ENCODE assay signal across 36 cellular contexts in genomic region chr12:130696377-130696776, GRCh38. TPM values are rescaled to one million over a fixed set of nuclear protein-coding genes. Genes with fewer than 3 reads are reported as not detected.
"Had no signal": no experiment of that assay in that cellular context is flagged by ENCODE, and none has a peak within 500 bp of the region (broad histone marks: within the 10 kb centered on the region; RNA-seq: fewer than 3 reads in every experiment).

No MANE protein-coding gene starts in this region.

- H3K36me3 ChIP-seq: adrenal gland, brain microvascular endothelial cell, breast epithelium had no signal

- FAIRE-seq: astrocyte, TTC549 had no signal

- H3K4me3 ChIP-seq: adrenal gland, body of pancreas, breast epithelium had no signal

- H3K27me3 ChIP-seq: adrenal gland, body of pancreas, brain microvascular endothelial cell, breast epithelium had no signal

- DNase-seq: activated B cell treated with CpG ODN at 0.5 μM for 24 hours; activated CD4-positive, alpha-beta memory T cell treated with anti-CD3 and anti-CD28 coated beads for 36 hours; activated CD4-positive, alpha-beta T cell treated with anti-CD3 and anti-CD28 coated beads for 4 hours; activated CD4-positive, alpha-beta T cell treated with anti-CD3 and anti-CD28 coated beads, Interleukin-2, amount 10 ng/mL, durations not matched to agents 24 days and 14 days; activated CD4-positive, alpha-beta T cell treated with anti-CD3 and anti-CD28 coated beads, Interleukin-2, amount 50 U/mL, for 1 hour; activated CD4-positive, alpha-beta T cell treated with anti-CD3 and anti-CD28 coated beads, Interleukin-2, amount 50 U/mL, for 4 hours; activated CD4-positive, CD25-positive, alpha-beta regulatory T cell treated with anti-CD3 and anti-CD28 coated beads, Interleukin-2, amount 50 U/mL, for 72 hours; activated CD8-positive, alpha-beta memory T cell treated with anti-CD3 and anti-CD28 coated beads, Interleukin-2, amount 50 U/mL, for 4 hours; activated CD8-positive, alpha-beta T cell treated with anti-CD3 and anti-CD28 coated beads for 36 hours; activated effector memory CD4-positive, alpha-beta T cell treated with anti-CD3 and anti-CD28 coated beads, Interleukin-2, amount 50 U/mL, for 16 hours; activated gamma-delta T cell treated with Interleukin-2 at 50 U/mL for 16 hours; activated naive CD4-positive, alpha-beta T cell; activated naive CD4-positive, alpha-beta T cell treated with anti-CD3 and anti-CD28 coated beads for 36 hours; activated naive CD4-positive, alpha-beta T cell treated with anti-CD3 and anti-CD28 coated beads, Interleukin-2, amount 50 U/mL, for 16 hours; activated naive CD8-positive, alpha-beta T cell treated with anti-CD3 and anti-CD28 coated beads for 36 hours; activated T-cell treated with anti-CD3 and anti-CD28 coated beads for 4 hours; activated T-cell treated with anti-CD3 and anti-CD28 coated beads, Interleukin-2, amount 50 U/mL, for 1 hour; activated T-cell treated with anti-CD3 and anti-CD28 coated beads, Interleukin-2, amount 50 U/mL, for 4 hours; activated T-cell treated with anti-CD3 and anti-CD28 coated beads, Interleukin-2, amount 50 U/mL, for 72 hours; adrenal gland; amniotic stem cell; body of pancreas; brain microvascular endothelial cell; central memory CD4-positive, alpha-beta T cell; T-helper 2 cell; T-helper 9 cell had no signal

- H3K9me3 ChIP-seq: adrenal gland, body of pancreas, breast epithelium had no signal

- H3K4me1 ChIP-seq: adrenal gland, body of pancreas, breast epithelium had no signal

- H3K27ac ChIP-seq: adrenal gland, body of pancreas, brain microvascular endothelial cell, breast epithelium, VCaP had no signal

- ATAC-seq: activated CD8-positive, alpha-beta T cell treated with anti-CD3 and anti-CD28 coated beads for 36 hours; activated naive CD4-positive, alpha-beta T cell treated with anti-CD3 and anti-CD28 coated beads, Interleukin-2, amount 50 U/mL, for 72 hours; activated T-cell treated with anti-CD3 and anti-CD28 coated beads, Interleukin-2, amount 50 U/mL, for 4 hours; activated T-cell treated with anti-CD3 and anti-CD28 coated beads, Interleukin-2, amount 50 U/mL, for 72 hours; activated T-helper 17 cell treated with anti-CD3 and anti-CD28 coated beads, Interleukin-2, amount 50 U/mL, for 72 hours; body of pancreas had no signal

RNA-seq across cellular contexts. Expression of gene RIMBP2, which starts 19.7 kb away (rescaled TPM):
- total RNA-seq: activated B cell treated with CpG ODN at 0.5 μM for 24 hours; activated CD4-positive, alpha-beta T cell treated with anti-CD3 and anti-CD28 coated beads, Interleukin-2, amount 10 ng/mL, durations not matched to agents 24 days and 14 days; activated CD8-positive, alpha-beta memory T cell treated with anti-CD3 and anti-CD28 coated beads for 36 hours; activated CD8-positive, alpha-beta T cell treated with anti-CD3 and anti-CD28 coated beads for 36 hours; activated naive CD4-positive, alpha-beta T cell treated with anti-CD3 and anti-CD28 coated beads for 36 hours; activated naive CD4-positive, alpha-beta T cell treated with anti-CD3 and anti-CD28 coated beads, Interleukin-2, amount 50 U/mL, for 72 hours; activated naive CD8-positive, alpha-beta T cell treated with anti-CD3 and anti-CD28 coated beads for 36 hours; activated T-cell treated with anti-CD3 and anti-CD28 coated beads, Interleukin-2, amount 50 U/mL, for 4 hours; activated T-helper 1 cell treated with anti-CD3 and anti-CD28 coated beads, Interleukin-12 subunit alpha, Interleukin-12 subunit beta, Interleukin-2, Interleukin-4 antibody, amounts not matched to agents 30 ng/mL and 10 ng/mL and 1 ng/mL, durations not matched to agents 14 hours and 24 hours and 36 hours; cardiac septum had no signal
- polyA plus RNA-seq: aorta had no signal
